Comparison of ENCODE assay signal across 21 cellular contexts in genomic region chr4:7368296-7368695, GRCh38.
"Had no signal": no experiment of that assay in that cellular context is flagged by ENCODE, and none has a peak within 500 bp of the region (broad histone marks: within the 10 kb centered on the region; RNA-seq: fewer than 3 reads in every experiment).

No MANE protein-coding gene starts in this region.

- H3K27ac Mint-ChIP-seq: activated B cell treated with CpG ODN at 0.5 μM for 24 hours; activated CD4-positive, alpha-beta T cell treated with anti-CD3 and anti-CD28 coated beads, Interleukin-2, amount 10 ng/mL, durations not matched to agents 24 days and 14 days; activated naive CD4-positive, alpha-beta T cell treated with anti-CD3 and anti-CD28 coated beads, Interleukin-2, amount 10 ng/mL, durations not matched to agents 7 days and 5 days; activated naive CD8-positive, alpha-beta T cell treated with anti-CD3 and anti-CD28 coated beads for 36 hours; T-helper 1 cell treated with Interleukin-12 subunit alpha and Interleukin-12 subunit beta and Interleukin-4 antibody, amounts not matched to agents 30 μg/mL and 1 μg/mL, for 36 hours had no signal

- H3K36me3 ChIP-seq: MG63 had no signal

- H3K4me3 ChIP-seq: MG63 had no signal

- H3K27me3 ChIP-seq: MG63 had no signal

- H3K4me1 Mint-ChIP-seq: activated B cell treated with CpG ODN at 0.5 μM for 24 hours; activated CD4-positive, alpha-beta T cell treated with anti-CD3 and anti-CD28 coated beads, Interleukin-2, amount 10 ng/mL, durations not matched to agents 24 days and 14 days; activated naive CD4-positive, alpha-beta T cell treated with anti-CD3 and anti-CD28 coated beads, Interleukin-2, amount 10 ng/mL, durations not matched to agents 7 days and 5 days; activated naive CD8-positive, alpha-beta T cell treated with anti-CD3 and anti-CD28 coated beads for 36 hours had no signal

- H3K27me3 Mint-ChIP-seq: activated B cell treated with CpG ODN at 0.5 μM for 24 hours; activated CD4-positive, alpha-beta T cell treated with anti-CD3 and anti-CD28 coated beads, Interleukin-2, amount 10 ng/mL, durations not matched to agents 24 days and 14 days; activated naive CD4-positive, alpha-beta T cell treated with anti-CD3 and anti-CD28 coated beads, Interleukin-2, amount 10 ng/mL, durations not matched to agents 7 days and 5 days; activated naive CD8-positive, alpha-beta T cell treated with anti-CD3 and anti-CD28 coated beads for 36 hours had no signal

- H3K9me3 ChIP-seq: MG63 had no signal

- ATAC-seq: activated T-cell treated with anti-CD3 and anti-CD28 coated beads, Interleukin-2, amount 50 U/mL, for 4 hours had no signal

- DNase-seq: activated B cell treated with CpG ODN at 0.5 μM for 24 hours; activated CD4-positive, alpha-beta T cell treated with anti-CD3 and anti-CD28 coated beads for 1 hour; activated CD4-positive, alpha-beta T cell treated with anti-CD3 and anti-CD28 coated beads, Interleukin-2, amount 10 ng/mL, durations not matched to agents 24 days and 14 days; activated CD4-positive, alpha-beta T cell treated with anti-CD3 and anti-CD28 coated beads, Interleukin-2, amount 50 U/mL, for 48 hours; activated gamma-delta T cell treated with Interleukin-2 at 50 U/mL for 16 hours; activated naive CD4-positive, alpha-beta T cell treated with anti-CD3 and anti-CD28 coated beads, Interleukin-2, amount 10 ng/mL, durations not matched to agents 7 days and 5 days; activated naive CD8-positive, alpha-beta T cell treated with anti-CD3 and anti-CD28 coated beads for 36 hours; activated T-cell treated with anti-CD3 and anti-CD28 coated beads, Interleukin-2, amount 50 U/mL, for 4 hours; central memory CD4-positive, alpha-beta T cell; MV-4-11; NCI-H1417 treated with DMSO at 0.1 percent for 48 hours; NCI-H1694; NCI-H2029; NCI-H2107; NCI-H510A; NCI-H526 treated with DMSO at 0.1 percent for 48 hours; NK-92 treated with Interleukin-12 subunit alpha and Interleukin-12 subunit beta, amount 100 ng/mL, for 24 hours; OCI-M1; SHP77 treated with DMSO at 0.1 percent for 48 hours had no signal

- H3K36me3 Mint-ChIP-seq: activated naive CD4-positive, alpha-beta T cell treated with anti-CD3 and anti-CD28 coated beads, Interleukin-2, amount 10 ng/mL, durations not matched to agents 7 days and 5 days; activated naive CD8-positive, alpha-beta T cell treated with anti-CD3 and anti-CD28 coated beads for 36 hours had no signal

- H3K9me3 Mint-ChIP-seq: activated B cell treated with CpG ODN at 0.5 μM for 24 hours; activated naive CD8-positive, alpha-beta T cell treated with anti-CD3 and anti-CD28 coated beads for 36 hours; activated T-cell treated with anti-CD3 and anti-CD28 coated beads, Interleukin-2, amount 50 U/mL, for 4 hours had no signal

- H3K4me3 Mint-ChIP-seq: activated B cell treated with CpG ODN at 0.5 μM for 24 hours; activated CD4-positive, alpha-beta T cell treated with anti-CD3 and anti-CD28 coated beads, Interleukin-2, amount 10 ng/mL, durations not matched to agents 24 days and 14 days; activated naive CD4-positive, alpha-beta T cell treated with anti-CD3 and anti-CD28 coated beads, Interleukin-2, amount 10 ng/mL, durations not matched to agents 7 days and 5 days; activated naive CD8-positive, alpha-beta T cell treated with anti-CD3 and anti-CD28 coated beads for 36 hours; activated T-cell treated with anti-CD3 and anti-CD28 coated beads, Interleukin-2, amount 50 U/mL, for 4 hours; T-helper 1 cell treated with Interleukin-12 subunit alpha and Interleukin-12 subunit beta and Interleukin-4 antibody, amounts not matched to agents 30 μg/mL and 1 μg/mL, for 36 hours had no signal
